Comparison of ENCODE assay signal across 10 cellular contexts in the genomic region with DNA sequence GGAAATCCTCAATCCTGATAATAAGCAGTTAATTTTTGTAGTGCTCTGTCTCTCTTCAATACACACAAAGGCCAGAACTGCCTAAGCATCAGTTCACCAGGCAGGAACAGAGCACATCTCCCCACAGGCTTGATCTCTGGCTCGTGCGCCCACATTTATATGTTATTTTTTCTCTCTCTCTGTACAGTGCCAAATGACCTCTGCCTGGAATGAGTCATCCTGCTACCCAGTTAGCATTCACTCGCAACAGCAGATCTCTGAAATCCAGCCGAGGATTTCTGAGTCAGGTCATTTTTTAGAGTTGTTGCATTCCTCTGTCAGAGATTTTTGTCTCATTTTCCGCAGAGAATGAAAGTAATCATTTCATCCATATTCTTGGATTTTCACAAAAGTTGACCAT.
A peak's percentile ranks its signal among the peaks of the same experiment; 100 is the strongest.
DNase-seq lines count a peak whose midpoint lies in the region; ATAC-seq and TF ChIP-seq lines count a peak whose summit lies in the region.
"Had no signal": no experiment of that assay in that cellular context is flagged by ENCODE, and none has a peak within 500 bp of the region (broad histone marks: within the 10 kb centered on the region; RNA-seq: fewer than 3 reads in every experiment).

No MANE protein-coding gene starts in this region.

- peak; percentile 86 for DNase-seq in BJ (ENCODE audit: low read depth)
- DNase-seq in RWPE1 (ENCODE audit: low spot score): peak; percentile 87
- DNase-seq in fibroblast of the aortic adventitia (ENCODE audit: low read depth): peak; percentile 98
- peak; percentile 86 for DNase-seq in osteocyte (ENCODE audit: extremely low spot score, unreplicated experiment)
- DNase-seq in G401 (ENCODE audit: low spot score): no peak
- DNase-seq in dorsolateral prefrontal cortex: no peak
- DNase-seq: DND-41 had no signal

- H3K27ac ChIP-seq in RWPE1: peak overlapping the region; percentile 40
- peak overlapping the region in 6 of 59 donors; percentile 6 to 51 (median 17) for H3K27ac ChIP-seq in dorsolateral prefrontal cortex

- ATAC-seq in HG02840 (IDR thresholded peaks at IDR 0.05; ENCODE audit: low FRiP score, unreplicated experiment): no peak
- no peak for ATAC-seq in GM18907 (IDR thresholded peaks at IDR 0.05; ENCODE audit: unreplicated experiment)

- peaks cover 14% of the 10 kb centered on the region for H3K36me3 ChIP-seq in BJ (ENCODE audit: control insufficient read depth, insufficient read depth, low read length)

- peak overlapping the region; percentile 80 for H3K27ac Mint-ChIP-seq in osteocyte (ENCODE audit: unreplicated experiment)
- H3K27ac Mint-ChIP-seq: T-helper 1 cell treated with Interleukin-12 subunit alpha and Interleukin-12 subunit beta and Interleukin-4 antibody, amounts not matched to agents 30 μg/mL and 1 μg/mL, for 36 hours had no signal

- no peaks in the 10 kb centered on the region for H3K9me3 Mint-ChIP-seq in osteocyte (ENCODE audit: unreplicated experiment)
- H3K9me3 Mint-ChIP-seq: T-helper 1 cell treated with Interleukin-12 subunit alpha and Interleukin-12 subunit beta and Interleukin-4 antibody, amounts not matched to agents 30 μg/mL and 1 μg/mL, for 36 hours had no signal

- no peaks in the 10 kb centered on the region for H3K27me3 ChIP-seq in BJ (ENCODE audit: control insufficient read depth, insufficient read depth, low read length)
- no peaks in the 10 kb centered on the region for H3K27me3 ChIP-seq in dorsolateral prefrontal cortex

- H3K4me3 Mint-ChIP-seq in osteocyte (ENCODE audit: unreplicated experiment): peak overlapping the region; percentile 59
- H3K4me3 Mint-ChIP-seq: T-helper 1 cell treated with Interleukin-12 subunit alpha and Interleukin-12 subunit beta and Interleukin-4 antibody, amounts not matched to agents 30 μg/mL and 1 μg/mL, for 36 hours had no signal

- CTCF ChIA-PET in BJ (lab: Yijun Ruan, JAX) (no interaction called here), RWPE1 (lab: Yijun Ruan, JAX) (no interaction called here)

- peaks cover 69% of the 10 kb centered on the region for H3K36me3 Mint-ChIP-seq in osteocyte (ENCODE audit: unreplicated experiment)

- intact Hi-C loops in dorsolateral prefrontal cortex (cut with DNase I): no loop called here

- no peak for TF ChIP-seq CTCF in BJ (IDR thresholded peaks at IDR 0.05; ENCODE audit: insufficient read depth, low read depth, low read length)
- no peak for TF ChIP-seq CTCF in RWPE1 (conservative IDR thresholded peaks at IDR 0.05; ENCODE audit: low read depth)
- TF ChIP-seq CTCF in fibroblast of the aortic adventitia (IDR thresholded peaks at IDR 0.05; ENCODE audit: insufficient read depth, low read length): no peak
- TF ChIP-seq CTCF in osteocyte (IDR thresholded peaks at IDR 0.05): no peak
- TF ChIP-seq CTCF in dorsolateral prefrontal cortex (IDR thresholded peaks at IDR 0.05 in 54 of 56, conservative IDR thresholded peaks at IDR 0.05 in 2 of 56; ENCODE audit: low read depth in 1 of 56, partially characterized antibody in 56 of 56): no peak

- H3K4me3 ChIP-seq in BJ (ENCODE audit: low read depth, low read length) (no peak overlapping the region), fibroblast of the aortic adventitia (ENCODE audit: low read depth, low read length) (no peak overlapping the region), dorsolateral prefrontal cortex (no peak overlapping the region)

- no peaks in the 10 kb centered on the region for H3K27me3 Mint-ChIP-seq in osteocyte (ENCODE audit: unreplicated experiment)

- POLR2A ChIA-PET in BJ (lab: Charles Lee) (no interaction called here), RWPE1 (lab: Yijun Ruan, JAX; ENCODE audit: low non-redundant PET) (no interaction called here)

- peaks cover 81% of the 10 kb centered on the region for H3K4me1 Mint-ChIP-seq in osteocyte (ENCODE audit: unreplicated experiment)

- in situ Hi-C loops in G401 (cut with HindIII; ENCODE audit: low sequenced_read_pairs): no loop called here

Comparison
In these comparisons a context has a peak if more than half of its experiments do, and no peak if none do; other contexts are left out.
1. DNase-seq: peak in BJ (single experiment), RWPE1 (single experiment), fibroblast of the aortic adventitia (single experiment) and osteocyte (single experiment); none in G401 (single experiment) and dorsolateral prefrontal cortex (0 of 10).